In the genomic region with DNA sequence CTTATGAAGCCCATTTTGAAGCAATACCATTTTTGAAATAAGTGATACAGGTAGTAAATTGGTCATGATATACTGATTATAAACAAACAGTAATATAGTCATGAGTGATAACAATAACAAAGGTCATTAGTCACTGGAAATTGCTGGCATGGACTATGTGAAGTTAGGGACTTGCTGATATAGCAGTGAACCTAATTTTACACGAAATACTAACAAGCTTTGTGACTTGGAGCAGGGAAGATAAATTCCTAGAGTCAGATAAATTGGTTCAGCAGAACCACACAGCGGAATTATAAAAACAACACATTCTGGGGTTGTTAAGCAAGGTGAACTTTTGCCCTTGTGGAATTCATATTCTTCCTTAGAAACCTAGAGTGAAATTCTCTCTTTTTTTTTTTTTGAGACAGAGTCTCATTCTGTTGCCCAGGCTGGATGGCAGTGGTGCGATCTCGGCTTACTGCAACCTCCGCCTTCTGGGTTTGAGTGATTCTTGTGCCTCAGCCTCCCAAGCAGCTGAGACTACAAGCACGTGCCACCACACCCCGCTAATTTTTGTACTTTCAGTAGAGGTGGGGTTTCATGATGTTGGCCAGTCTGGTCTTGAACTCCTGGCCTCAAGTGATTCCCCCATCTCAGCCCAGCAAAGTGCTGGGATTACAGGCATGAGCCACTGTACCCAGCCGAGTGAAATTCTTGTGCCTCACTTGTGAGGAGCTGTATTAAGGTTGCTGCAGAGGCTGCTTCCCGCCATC, we compare ENCODE assay signal across 16 cellular contexts. TPM values are rescaled to one million over a fixed set of nuclear protein-coding genes. Genes with fewer than 3 reads are reported as not detected.
DNase-seq lines count a peak whose midpoint lies in the region; ATAC-seq, FAIRE-seq and TF ChIP-seq lines count a peak whose summit lies in the region.
"Had no signal": no experiment of that assay in that cellular context is flagged by ENCODE, and none has a peak within 500 bp of the region (broad histone marks: within the 10 kb centered on the region; RNA-seq: fewer than 3 reads in every experiment).

No MANE protein-coding gene starts in this region.

- in situ Hi-C loops in Panc1 (cut with HindIII; ENCODE audit: low pct_unique_long_range_greater_than_20kb, low sequenced_read_pairs) = no loop called here

- H3K9ac ChIP-seq in endothelial cell of umbilical vein (replicated peaks; ENCODE audit: extremely low read depth, insufficient read depth, low read length) = no peak overlapping the region
- H3K9ac ChIP-seq: KMS-11 had no signal

- TF ChIP-seq CTCF in AG10803 (conservative IDR thresholded peaks at IDR 0.05; ENCODE audit: low read length) = no peak
- TF ChIP-seq CTCF in Panc1 (IDR thresholded peaks at IDR 0.05) = no peak
- no peak for TF ChIP-seq CTCF in endothelial cell of umbilical vein (IDR thresholded peaks at IDR 0.05; ENCODE audit: extremely low read depth in 1 of 2, insufficient read depth in 1 of 2, low read depth in 1 of 2, low read length in 2 of 2)

- H2AFZ ChIP-seq in endothelial cell of umbilical vein (ENCODE audit: low read depth, low read length) = no peak overlapping the region

- peak; percentile 40 for FAIRE-seq in endothelial cell of umbilical vein (lab: Jason Lieb, UNC)

- H3K9me3 ChIP-seq in Panc1 (ENCODE audit: control insufficient read depth, insufficient read depth, low read depth, low read length) = no peaks in the 10 kb centered on the region
- no peaks in the 10 kb centered on the region for H3K9me3 ChIP-seq in endothelial cell of umbilical vein (replicated peaks; ENCODE audit: control insufficient read depth, insufficient read depth, low read length)
- H3K9me3 ChIP-seq in muscle layer of duodenum (ENCODE audit: control insufficient read depth in 1 of 2, low read length in 2 of 2) = no peaks in the 10 kb centered on the region
- H3K9me3 ChIP-seq: gastroesophageal sphincter had no signal

- CTCF ChIA-PET in Panc1 (lab: Charles Lee) (no interaction called here), endothelial cell of umbilical vein (lab: Charles Lee) (interaction anchor here (1.0 to 3.6 kb wide), 7 partner anchors 23 to 172 kb away, joined by 3 to 22 read pairs (median 5); no protein-coding TSS in a partner anchor)

- H3K27ac ChIP-seq in Panc1 (ENCODE audit: low read length) = peak overlapping the region; percentile 91
- peak overlapping the region; percentile 38 for H3K27ac ChIP-seq in endothelial cell of umbilical vein (ENCODE audit: insufficient read depth, low read depth, low read length)
- peak overlapping the region; percentile 26 for H3K27ac ChIP-seq in muscle layer of duodenum (ENCODE audit: low read length)
- H3K27ac ChIP-seq: KMS-11 had no signal

- peaks cover 4% of the 10 kb centered on the region for H4K20me1 ChIP-seq in endothelial cell of umbilical vein (replicated peaks; ENCODE audit: control insufficient read depth, extremely low read depth, insufficient read depth, low read length)

- intact Hi-C loops in Panc1 (cut with micrococcal nuclease; ENCODE audit: unreplicated experiment) = loop anchor here (10.0 kb wide), 2 partner anchors 138 to 172 kb away; no protein-coding TSS in a partner anchor
- intact Hi-C loops in endothelial cell of umbilical vein (cut with micrococcal nuclease) = loop anchor here (1.0 kb wide), 2 partner anchors 24 to 56 kb away; no protein-coding TSS in a partner anchor
- intact Hi-C loops in cardiac septum (cut with DNase I) = no loop called here

- no peak for ATAC-seq in Panc1
- ATAC-seq: gastroesophageal sphincter had no signal

- H3K4me3 ChIP-seq in AG10803 (ENCODE audit: low read length) = peak overlapping the region; percentile 96
- peak overlapping the region in 1 of 2 experiments; percentile 91; a peak in 2 of 4 replicates for H3K4me3 ChIP-seq in Panc1 (ENCODE audit: low read depth in 2 of 2, low read length in 2 of 2)
- no peak overlapping the region for H3K4me3 ChIP-seq in endothelial cell of umbilical vein (replicated peaks in 1 of 3; ENCODE audit: insufficient read depth in 1 of 3, low read depth in 1 of 3, low read length in 3 of 3)
- H3K4me3 ChIP-seq in muscle layer of duodenum (ENCODE audit: low read depth in 1 of 2, low read length in 2 of 2) = peak overlapping the region in 1 of 2 donors; percentile 15
- H3K4me3 ChIP-seq: gastroesophageal sphincter had no signal

- POLR2A ChIA-PET in Panc1 (lab: Charles Lee) = interaction anchor here (0.7 kb wide), 1 partner anchor 135 kb away, joined by 4 read pairs; no protein-coding TSS in a partner anchor
- POLR2A ChIA-PET in endothelial cell of umbilical vein (lab: Charles Lee) = interaction anchor here (1.3 kb wide), 1 partner anchor 24 kb away, joined by 4 read pairs; no protein-coding TSS in a partner anchor

- no TSS peak for BruUV-seq in Panc1 (replicated peaks; lab: Mats Ljungman, UMichigan)
- BruUV-seq in endothelial cell of umbilical vein (replicated peaks; lab: Mats Ljungman, UMichigan) = no TSS peak

- dilution Hi-C loops in endothelial cell of umbilical vein (cut with MboI; ENCODE audit: extremely low pct_ligation_motif_present, low sequenced_read_pairs) = no loop called here

- DNase-seq in AG10803 (ENCODE audit: low read depth) (no peak), Panc1 (ENCODE audit: low read depth, low spot score) (no peak), endothelial cell of umbilical vein (ENCODE audit: low read depth, low spot score) (peak; percentile 82), cortex of kidney (lab: John Stamatoyannopoulos, UW) (no peak), NCI-H2227 (lab: John Stamatoyannopoulos, UW; ENCODE audit: unreplicated experiment) (no peak), germinal center (ENCODE audit: low spot score) (no peak), cardiac septum (ENCODE audit: low spot score) (no peak)
- DNase-seq: activated CD4-positive, alpha-beta T cell treated with anti-CD3 and anti-CD28 coated beads for 4 hours; GDM1; NCI-H2081; stimulated activated CD4-positive, alpha-beta T cell treated with anti-CD3 and anti-CD28 coated beads, Interleukin-15, amount 100 ng/mL, for 24 hours; stimulated activated CD8-positive, alpha-beta memory T cell treated with anti-CD3 and anti-CD28 coated beads, Interleukin-4, amount 100 ng/mL, for 48 hours; T-helper 1 cell had no signal

- H3K79me2 ChIP-seq in endothelial cell of umbilical vein (ENCODE audit: control insufficient read depth, insufficient read depth, low read length) = peaks cover 100% of the 10 kb centered on the region

- H3K27me3 ChIP-seq in Panc1 (ENCODE audit: control insufficient read depth, insufficient read depth, low read length) = no peaks in the 10 kb centered on the region
- no peaks in the 10 kb centered on the region for H3K27me3 ChIP-seq in endothelial cell of umbilical vein (ENCODE audit: control insufficient read depth in 2 of 2, insufficient read depth in 2 of 2, low read length in 2 of 2)
- H3K27me3 ChIP-seq in muscle layer of duodenum (ENCODE audit: low read depth, low read length) = no peaks in the 10 kb centered on the region
- H3K27me3 ChIP-seq: gastroesophageal sphincter had no signal

- peak overlapping the region; percentile 40 for H3K4me2 ChIP-seq in endothelial cell of umbilical vein (ENCODE audit: insufficient read depth, low read length)
- H3K4me2 ChIP-seq: KMS-11 had no signal

- H3K9me1 ChIP-seq in endothelial cell of umbilical vein (replicated peaks; ENCODE audit: control insufficient read depth, extremely low read depth, insufficient read depth, low read length) = no peaks in the 10 kb centered on the region

- H3K4me1 ChIP-seq in Panc1 (ENCODE audit: control insufficient read depth, insufficient read depth, low read length) (peaks cover 54% of the 10 kb centered on the region), endothelial cell of umbilical vein (ENCODE audit: control insufficient read depth, extremely low read depth, insufficient read depth, low read length) (peaks cover 33% of the 10 kb centered on the region), muscle layer of duodenum (ENCODE audit: control insufficient read depth in 1 of 2, insufficient read depth in 2 of 2, low read length in 2 of 2) (peaks cover 20 to 30% of the 10 kb centered on the region in 2 donors)

- H3K36me3 ChIP-seq in Panc1 (ENCODE audit: control insufficient read depth, insufficient read depth, low read length) (no peaks in the 10 kb centered on the region; the same call in 1 of the 2 replicates), endothelial cell of umbilical vein (ENCODE audit: control insufficient read depth in 2 of 2, extremely low read depth in 1 of 2, insufficient read depth in 2 of 2, low read length in 2 of 2) (no peaks in the 10 kb centered on the region), muscle layer of duodenum (ENCODE audit: control insufficient read depth in 1 of 2, insufficient read depth in 2 of 2, low read length in 2 of 2) (no peaks in the 10 kb centered on the region)
- H3K36me3 ChIP-seq: gastroesophageal sphincter had no signal

- TF ChIP-seq POLR2A in endothelial cell of umbilical vein (IDR thresholded peaks at IDR 0.05; ENCODE audit: low read depth, low read length) = no peak

TF ChIP-seq in endothelial cell of umbilical vein, 7 proteins besides CTCF, POLR2A, EP300 and RAD21:
- TF ChIP-seq JUN (IDR thresholded peaks at IDR 0.05; ENCODE audit: borderline replicate concordance, insufficient read depth, insufficient read length, low read depth) (peak; percentile 34), POLR2AphosphoS5 (IDR thresholded peaks at IDR 0.05; ENCODE audit: insufficient read depth, low read depth, low read length) (no peak), EZH2 (IDR thresholded peaks at IDR 0.05; ENCODE audit: borderline replicate concordance, low read depth, low read length, severe bottlenecking) (no peak), FOS (IDR thresholded peaks at IDR 0.05; ENCODE audit: borderline replicate concordance, insufficient read depth, low read length) (peak; percentile 45), GATA2 (IDR thresholded peaks at IDR 0.05; ENCODE audit: insufficient read depth, insufficient read length, low read depth, low read length) (peak; percentile 36), MYC (IDR thresholded peaks at IDR 0.05; ENCODE audit: low read depth, low read length) (no peak)
- TF ChIP-seq, protein P1, sequence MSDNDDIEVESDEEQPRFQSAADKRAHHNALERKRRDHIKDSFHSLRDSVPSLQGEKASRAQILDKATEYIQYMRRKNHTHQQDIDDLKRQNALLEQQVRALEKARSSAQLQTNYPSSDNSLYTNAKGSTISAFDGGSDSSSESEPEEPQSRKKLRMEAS (IDR thresholded peaks at IDR 0.05; ENCODE audit: insufficient read depth, insufficient read length) = no peak

RNA-seq across cellular contexts. Expression of a gene that starts 6.0 kb away (rescaled TPM):
- 46.0 TPM for total RNA-seq in Panc1 (2021; ENCODE audit: unreplicated experiment)
- 21.3 TPM for polyA plus RNA-seq in Panc1 (2012; ENCODE audit: insufficient read length)
- total RNA-seq in endothelial cell of umbilical vein = 29.9 and 38.5 TPM in 2 replicates
- 26.1 and 28.5 TPM in 2 replicates for polyA plus RNA-seq in endothelial cell of umbilical vein
- 18.9 and 23.5 TPM in 2 replicates for polyA plus RNA-seq in endothelial cell of umbilical vein (2011; cell fraction: cytosol; rRNA removed)
- polyA plus RNA-seq in endothelial cell of umbilical vein (2011; cell fraction: nucleus; rRNA removed) = 30.6 and 36.9 TPM in 2 replicates
- 26.5 and 27.6 TPM in 2 replicates for polyA plus RNA-seq in endothelial cell of umbilical vein (2012)
- 47.2 and 52.6 TPM in 2 replicates for polyA minus RNA-seq in endothelial cell of umbilical vein
- polyA minus RNA-seq in endothelial cell of umbilical vein (2011; cell fraction: cytosol; rRNA and poly(A)+ RNA removed) = 23.6 TPM
- 68.4 and 78.7 TPM in 2 replicates for polyA minus RNA-seq in endothelial cell of umbilical vein (2011; cell fraction: nucleus; rRNA and poly(A)+ RNA removed)
- 28.6 TPM for total RNA-seq in cardiac septum

Comparison
In these comparisons a context has a peak if more than half of its experiments do, and no peak if none do; other contexts are left out.
1. H3K27ac ChIP-seq: peak in every context shown above with its lines; median percentile 91 in Panc1; 38 in endothelial cell of umbilical vein; 26 in muscle layer of duodenum.